8 cellular contexts compared by ENCODE assay signal in genomic region chr11:14905104-14906033, GRCh38. TPM values are rescaled to one million over a fixed set of nuclear protein-coding genes. Genes with fewer than 3 reads are reported as not detected.
DNase-seq lines count a peak whose midpoint lies in the region; ATAC-seq and TF ChIP-seq lines count a peak whose summit lies in the region.

No MANE protein-coding gene starts in this region.

- H3K4me2 ChIP-seq in BLaER1 treated with 17β-estradiol and CSF1 and Interleukin-3, amounts not matched to agents 10 nM and 100 nM, result peak overlapping the region; percentile 91 to 98 (median 97)
- no peak overlapping the region for H3K4me2 ChIP-seq in neural cell (ENCODE audit: low read length)

- ATAC-seq in GM19468 (IDR thresholded peaks at IDR 0.05; ENCODE audit: extremely low read depth, unreplicated experiment), result peak; percentile 48
- ATAC-seq in thoracic aorta (ENCODE audit: insufficient number of reproducible peaks, low FRiP score, low read depth), result peak; percentile 32

- no peaks in the 10 kb centered on the region for H3K79me2 ChIP-seq in neural cell (replicated peaks; ENCODE audit: insufficient read depth, low read length)

- H4K20me1 ChIP-seq in BLaER1 treated with 17β-estradiol and CSF1 and Interleukin-3, amounts not matched to agents 10 nM and 100 nM, result no peaks in the 10 kb centered on the region
- no peaks in the 10 kb centered on the region for H4K20me1 ChIP-seq in neural cell (ENCODE audit: insufficient read depth)

- H3K27me3 ChIP-seq in BLaER1 treated with 17β-estradiol and CSF1 and Interleukin-3, amounts not matched to agents 10 nM and 100 nM, result no peaks in the 10 kb centered on the region
- H3K27me3 ChIP-seq in neural cell (ENCODE audit: insufficient read depth, low read depth, low read length) (peaks cover 21% of the 10 kb centered on the region), thoracic aorta (replicated peaks; ENCODE audit: insufficient read depth) (no peaks in the 10 kb centered on the region)

- H3K4me1 ChIP-seq in BLaER1 treated with 17β-estradiol and CSF1 and Interleukin-3, amounts not matched to agents 10 nM and 100 nM, result peaks cover 34 to 60% (median 50%) of the 10 kb centered on the region in 10 experiments
- peaks cover 0 to 8% of the 10 kb centered on the region in 2 donors for H3K4me1 ChIP-seq in thoracic aorta (ENCODE audit: control insufficient read depth in 1 of 2, low read depth in 2 of 2)

- TF ChIP-seq EP300 in neural cell (conservative IDR thresholded peaks at IDR 0.05; ENCODE audit: poor library complexity, severe bottlenecking), result no peak

- H3K27ac ChIP-seq in BLaER1 treated with 17β-estradiol and CSF1 and Interleukin-3, amounts not matched to agents 10 nM and 100 nM, result peak overlapping the region; percentile 15 to 77 (median 67); a peak in 20 of 22 replicates
- H3K27ac ChIP-seq in neural cell (ENCODE audit: low read length) (no peak overlapping the region), thoracic aorta (peak overlapping the region in 1 of 2 donors; percentile 28)

- no peaks in the 10 kb centered on the region for H3K9me3 ChIP-seq in BLaER1 treated with 17β-estradiol and CSF1 and Interleukin-3, amounts not matched to agents 10 nM and 100 nM (replicated peaks in 1 of 11)
- H3K9me3 ChIP-seq in neural cell (ENCODE audit: low read length) (no peaks in the 10 kb centered on the region), thoracic aorta (no peaks in the 10 kb centered on the region)

- no peak overlapping the region for H2AFZ ChIP-seq in neural cell (ENCODE audit: low read depth, low read length)

- peak in 61 of 76 experiments; percentile 4 to 84 (median 37) for DNase-seq in HUDEP-2 (lab: John Stamatoyannopoulos, UW; ENCODE audit: unreplicated experiment in 76 of 76)
- peak; percentile 89 for DNase-seq in activated CD8-positive, alpha-beta memory T cell treated with anti-CD3 and anti-CD28 coated beads for 24 hours
- no peak for DNase-seq in epithelial cell of proximal tubule (ENCODE audit: low read depth)
- DNase-seq in thoracic aorta (ENCODE audit: low spot score), result no peak
- no peak for DNase-seq in NCI-H748 (lab: John Stamatoyannopoulos, UW; ENCODE audit: unreplicated experiment)

- peak overlapping the region; percentile 54 to 76 (median 65) for H3K4me3 ChIP-seq in BLaER1 treated with 17β-estradiol and CSF1 and Interleukin-3, amounts not matched to agents 10 nM and 100 nM
- H3K4me3 ChIP-seq in epithelial cell of proximal tubule (ENCODE audit: low read depth, low read length) (peak overlapping the region; percentile 68), neural cell (ENCODE audit: low read length) (peak overlapping the region; percentile 17), thoracic aorta (peak overlapping the region; percentile 79)

- no peaks in the 10 kb centered on the region for H3K36me3 ChIP-seq in BLaER1 treated with 17β-estradiol and CSF1 and Interleukin-3, amounts not matched to agents 10 nM and 100 nM
- no peaks in the 10 kb centered on the region for H3K36me3 ChIP-seq in neural cell (ENCODE audit: insufficient read depth, low read length)
- no peaks in the 10 kb centered on the region for H3K36me3 ChIP-seq in thoracic aorta

- TF ChIP-seq CTCF in epithelial cell of proximal tubule (conservative IDR thresholded peaks at IDR 0.05; ENCODE audit: low read depth, low read length) (peak; percentile 70), neural cell (IDR thresholded peaks at IDR 0.05; ENCODE audit: poor library complexity, severe bottlenecking) (peak; percentile 9), thoracic aorta (IDR thresholded peaks at IDR 0.05) (peak; percentile 54)

- no peak for TF ChIP-seq RAD21 in neural cell (conservative IDR thresholded peaks at IDR 0.05)

- no peaks in the 10 kb centered on the region for H3K9me2 ChIP-seq in neural cell (ENCODE audit: insufficient read depth, low read length)

- H3F3A ChIP-seq in neural cell (ENCODE audit: insufficient read depth, low read length, poor library complexity, severe bottlenecking), result peaks cover 3% of the 10 kb centered on the region

- H3K9ac ChIP-seq in BLaER1 treated with 17β-estradiol and CSF1 and Interleukin-3, amounts not matched to agents 10 nM and 100 nM, result peak overlapping the region; percentile 70 to 81 (median 77)
- no peak overlapping the region for H3K9ac ChIP-seq in neural cell (ENCODE audit: low read length)

TF ChIP-seq in neural cell, 6 proteins besides CTCF, POLR2A, EP300 and RAD21:
- TF ChIP-seq REST (IDR thresholded peaks at IDR 0.05; ENCODE audit: borderline replicate concordance), result no peak
- no peak for TF ChIP-seq SMC3 (conservative IDR thresholded peaks at IDR 0.05; ENCODE audit: poor library complexity)
TF ChIP-seq in neural cell: peak in this region for 0.

RNA-seq across cellular contexts. Expression of gene CYP2R1, which starts 13.3 kb away (rescaled TPM):
- total RNA-seq in epithelial cell of proximal tubule (6.2 and 9.8 TPM in 2 replicates), thoracic aorta (10 to 100 TPM; 12.6 to 22.4 TPM)
- 52.0 and 67.0 TPM in 2 replicates for polyA plus RNA-seq in neural cell
- polyA minus RNA-seq in neural cell, result 44.0 and 48.7 TPM in 2 replicates

Comparison
In these comparisons a context has a peak if more than half of its experiments do, and no peak if none do; other contexts are left out.
1. H3K4me3 ChIP-seq: peak in every context shown above with its lines; median percentile 79 in thoracic aorta; 68 in epithelial cell of proximal tubule; 65 in BLaER1 treated with 17β-estradiol and CSF1 and Interleukin-3, amounts not matched to agents 10 nM and 100 nM; 17 in neural cell.
2. DNase-seq: peak in HUDEP-2 (61 of 76) and activated CD8-positive, alpha-beta memory T cell treated with anti-CD3 and anti-CD28 coated beads for 24 hours (single experiment); none in epithelial cell of proximal tubule (single experiment), thoracic aorta (single experiment) and NCI-H748 (single experiment).
3. CTCF ChIP-seq: peak in every context shown above with its lines; median percentile 70 in epithelial cell of proximal tubule; 54 in thoracic aorta; 9 in neural cell.